6 cellular contexts compared by ENCODE assay signal in genomic region chr7:39314869-39315268, GRCh38.
"Had no signal": no experiment of that assay in that cellular context is flagged by ENCODE, and none has a peak within 500 bp of the region (broad histone marks: within the 10 kb centered on the region; RNA-seq: fewer than 3 reads in every experiment).

No MANE protein-coding gene starts in this region.

- H3K27ac ChIP-seq: HL-60 had no signal

- ATAC-seq: HepG2 had no signal

- DNase-seq: IMR-90, KBM-7, KG1 had no signal

- FAIRE-seq: HepG2, HTR-8/SVneo had no signal
